Comparison of ENCODE assay signal across 11 cellular contexts in genomic region chr1:99557556-99558256, GRCh38.
DNase-seq lines count a peak whose midpoint lies in the region; ATAC-seq and TF ChIP-seq lines count a peak whose summit lies in the region.
"Had no signal": no experiment of that assay in that cellular context is flagged by ENCODE, and none has a peak within 500 bp of the region (broad histone marks: within the 10 kb centered on the region; RNA-seq: fewer than 3 reads in every experiment).

No MANE protein-coding gene starts in this region.

- no peak for TF ChIP-seq CTCF in smooth muscle cell (IDR thresholded peaks at IDR 0.05; ENCODE audit: borderline replicate concordance, insufficient read depth, poor library complexity, severe bottlenecking)

- no peak overlapping the region for H2AFZ ChIP-seq in smooth muscle cell (ENCODE audit: low read depth)
- H2AFZ ChIP-seq in Karpas-422 (ENCODE audit: low read length) = no peak overlapping the region

- H3K79me2 ChIP-seq in smooth muscle cell (ENCODE audit: low read depth) (no peaks in the 10 kb centered on the region), Karpas-422 (ENCODE audit: low read length) (no peaks in the 10 kb centered on the region)

- H4K20me1 ChIP-seq in smooth muscle cell (ENCODE audit: low read depth) = no peaks in the 10 kb centered on the region
- H4K20me1 ChIP-seq in Karpas-422 (ENCODE audit: insufficient read depth, low read depth, low read length) = no peaks in the 10 kb centered on the region

- H3K4me1 ChIP-seq in smooth muscle cell (ENCODE audit: low read depth) (no peaks in the 10 kb centered on the region), Karpas-422 (ENCODE audit: low read length) (no peaks in the 10 kb centered on the region)

- H3K27ac ChIP-seq in smooth muscle cell (ENCODE audit: low read depth) = peak overlapping the region; percentile 51
- H3K27ac ChIP-seq in Karpas-422 (ENCODE audit: low read length) = no peak overlapping the region
- H3K27ac ChIP-seq: dorsolateral prefrontal cortex, thoracic aorta had no signal

- H3K4me3 ChIP-seq in smooth muscle cell (no peak overlapping the region), Karpas-422 (ENCODE audit: low read length) (no peak overlapping the region)
- H3K4me3 ChIP-seq: dorsolateral prefrontal cortex, thoracic aorta had no signal

- H3K4me2 ChIP-seq in smooth muscle cell = no peak overlapping the region
- H3K4me2 ChIP-seq in Karpas-422 (ENCODE audit: low read depth, low read length, poor library complexity, severe bottlenecking) = no peak overlapping the region

- H3K9me3 ChIP-seq in smooth muscle cell (replicated peaks; ENCODE audit: low read depth) (no peaks in the 10 kb centered on the region), Karpas-422 (ENCODE audit: low read length) (no peaks in the 10 kb centered on the region)
- H3K9me3 ChIP-seq: thoracic aorta had no signal

- no peaks in the 10 kb centered on the region for H3K9me2 ChIP-seq in Karpas-422 (replicated peaks; ENCODE audit: insufficient read depth, low read length)

- peak; percentile 60 for ATAC-seq in GM19463 (IDR thresholded peaks at IDR 0.05; ENCODE audit: unreplicated experiment)
- ATAC-seq in GM18868 (IDR thresholded peaks at IDR 0.05; ENCODE audit: unreplicated experiment) = no peak

- no peaks in the 10 kb centered on the region for H3F3A ChIP-seq in smooth muscle cell (ENCODE audit: low read depth)

- no peaks in the 10 kb centered on the region for H3K27me3 ChIP-seq in smooth muscle cell (ENCODE audit: low read depth)
- H3K27me3 ChIP-seq in Karpas-422 (ENCODE audit: low read length) = no peaks in the 10 kb centered on the region

- H3K9ac ChIP-seq in smooth muscle cell (ENCODE audit: low read depth) (no peak overlapping the region), Karpas-422 (ENCODE audit: low read length) (no peak overlapping the region)

- WGBS in smooth muscle cell (ENCODE audit: low lambda C conversion rate) = 81% methylated on average over 3 of the region's 3 CpGs

- DNase-seq in HPDE6-E6E7 (ENCODE audit: extremely low spot score) (peak; percentile 56), dermis blood vessel endothelial cell (peak; percentile 38), smooth muscle cell (lab: John Stamatoyannopoulos, UW; ENCODE audit: unreplicated experiment) (no peak), Karpas-422 (no peak), C1 segment of cervical spinal cord (lab: John Stamatoyannopoulos, UW) (no peak)
- DNase-seq: activated effector memory CD4-positive, alpha-beta T cell treated with Interleukin-2 at 50 U/mL for 16 hours; dorsolateral prefrontal cortex; NCI-H1417 had no signal

- H3K36me3 ChIP-seq in smooth muscle cell (ENCODE audit: low read depth) (no peaks in the 10 kb centered on the region), Karpas-422 (ENCODE audit: insufficient read depth, low read length) (no peaks in the 10 kb centered on the region)
- H3K36me3 ChIP-seq: thoracic aorta had no signal

Comparison
In these comparisons a context has a peak if more than half of its experiments do, and no peak if none do; other contexts are left out.
1. DNase-seq: peak in HPDE6-E6E7 (single experiment) and dermis blood vessel endothelial cell (single experiment); none in smooth muscle cell (single experiment), Karpas-422 (single experiment) and C1 segment of cervical spinal cord (0 of 14).